Comparison of ENCODE assay signal across 2 cellular contexts in genomic region chr3:98875535-98875934, GRCh38.
TF ChIP-seq lines count a peak whose summit lies in the region.

No MANE protein-coding gene starts in this region.

TF ChIP-seq in IMR-90, 13 proteins besides CTCF, POLR2A, EP300 and RAD21:
- TF ChIP-seq CHD1 (IDR thresholded peaks at IDR 0.05; ENCODE audit: low read depth, low read length) (no peak), BHLHE40 (IDR thresholded peaks at IDR 0.05; ENCODE audit: low read depth, low read length) (no peak), RCOR1 (IDR thresholded peaks at IDR 0.05; ENCODE audit: insufficient replicate concordance, low read length) (no peak), CEBPB (IDR thresholded peaks at IDR 0.05; ENCODE audit: low read depth, low read length) (no peak)

TF ChIP-seq in K562, 482 proteins besides CTCF, POLR2A, EP300 and RAD21 (continues in another document):
- TF ChIP-seq CC2D1A (IDR thresholded peaks at IDR 0.05) (peak; percentile 62; the same call in 1 of the 2 replicates), GTF2E2 (tag; IDR thresholded peaks at IDR 0.05) (no peak), KAT2B (IDR thresholded peaks at IDR 0.05; ENCODE audit: low read depth, low read length) (no peak), ZNF140 (CRISPR knock-in tag; IDR thresholded peaks at IDR 0.05) (no peak), CREB1 (IDR thresholded peaks at IDR 0.05) (peak; percentile 44; the same call in 1 of the 2 replicates), CREB1 (CRISPR knock-in tag; IDR thresholded peaks at IDR 0.05) (no peak), JUND (IDR thresholded peaks at IDR 0.05; ENCODE audit: borderline replicate concordance, low read depth, low read length) (no peak), JUND (tag; IDR thresholded peaks at IDR 0.05; ENCODE audit: borderline replicate concordance, low read depth, low read length) (no peak), TRIM24 (IDR thresholded peaks at IDR 0.05) (peak; percentile 37 to 86; a peak in 3 of 4 replicates), ZNF217 (CRISPR knock-in tag; IDR thresholded peaks at IDR 0.05) (no peak), POLR2AphosphoS5 (IDR thresholded peaks at IDR 0.05; ENCODE audit: control insufficient read depth, insufficient read depth, low read depth, low read length) (peak; percentile 72; the same call in 1 of the 2 replicates), KLF16 (IDR thresholded peaks at IDR 0.05) (peak; percentile 88), NFIC (IDR thresholded peaks at IDR 0.05) (peak; percentile 79), SMAD1 (IDR thresholded peaks at IDR 0.05; ENCODE audit: low read depth, low read length, partially characterized antibody) (no peak), HDAC1 (IDR thresholded peaks at IDR 0.05) (0 out of 4 replicates have a peak, but pooled peaks of 1 of the 2 experiments have one; percentile 41), ZC3H8 (IDR thresholded peaks at IDR 0.05) (no peak), NFXL1 (CRISPR knock-in tag; IDR thresholded peaks at IDR 0.05) (no peak), RNF2 (IDR thresholded peaks at IDR 0.05) (0 out of 2 replicates have a peak, but pooled peaks have one; percentile 16), MNT (conservative IDR thresholded peaks at IDR 0.05) (peak in 1 of 2 experiments; percentile 31; a peak in 1 of 4 replicates), CBFA2T3 (IDR thresholded peaks at IDR 0.05) (peak; percentile 96), TAL1 (IDR thresholded peaks at IDR 0.05) (peak; percentile 85), NCOA6 (IDR thresholded peaks at IDR 0.05) (no peak), PML (IDR thresholded peaks at IDR 0.05; ENCODE audit: low read length) (peak; percentile 76), HOMEZ (CRISPR knock-in tag; IDR thresholded peaks at IDR 0.05) (no peak), IRF2 (CRISPR knock-in tag; IDR thresholded peaks at IDR 0.05) (no peak), MGA (IDR thresholded peaks at IDR 0.05) (peak; percentile 10; the same call in 1 of the 2 replicates), DMBX1 (CRISPR knock-in tag; IDR thresholded peaks at IDR 0.05; ENCODE audit: borderline replicate concordance) (peak; percentile 37; the same call in 1 of the 2 replicates), SMAD4 (CRISPR knock-in tag; conservative IDR thresholded peaks at IDR 0.05) (peak; percentile 33; the same call in 1 of the 2 replicates), NCOR1 (IDR thresholded peaks at IDR 0.05) (peak; percentile 91), ZNF311 (CRISPR knock-in tag; IDR thresholded peaks at IDR 0.05) (peak; percentile 43; the same call in 1 of the 2 replicates), MTF1 (CRISPR knock-in tag; IDR thresholded peaks at IDR 0.05; ENCODE audit: borderline replicate concordance) (no peak), FOSL1 (tag; conservative IDR thresholded peaks at IDR 0.05) (peak; percentile 54), TBL1XR1 (IDR thresholded peaks at IDR 0.05; ENCODE audit: low read length in 2 of 2) (peak in 1 of 2 experiments; percentile 80; a peak in 2 of 4 replicates), RCOR1 (IDR thresholded peaks at IDR 0.05; ENCODE audit: borderline replicate concordance in 1 of 2, low read depth in 2 of 2, low read length in 2 of 2) (peak in 1 of 2 experiments; percentile 43; a peak in 2 of 4 replicates), ZKSCAN8 (CRISPR knock-in tag; IDR thresholded peaks at IDR 0.05) (no peak), PHF20 (IDR thresholded peaks at IDR 0.05; ENCODE audit: partially characterized antibody) (no peak), GATA2 (CRISPR knock-in tag; IDR thresholded peaks at IDR 0.05) (0 out of 2 replicates have a peak, but pooled peaks have one; percentile 29), SMARCA4 (IDR thresholded peaks at IDR 0.05) (peak; percentile 77; the same call in 1 of the 2 replicates), ZNF41 (CRISPR knock-in tag; conservative IDR thresholded peaks at IDR 0.05) (no peak), ID3 (CRISPR knock-in tag; IDR thresholded peaks at IDR 0.05) (no peak), ID3 (tag; IDR thresholded peaks at IDR 0.05) (0 out of 2 replicates have a peak, but pooled peaks have one; percentile 23), ARID3A (IDR thresholded peaks at IDR 0.05; ENCODE audit: borderline replicate concordance, low read depth, low read length) (peak; percentile 66; the same call in 1 of the 2 replicates), ZNF263 (CRISPR knock-in tag; IDR thresholded peaks at IDR 0.05; ENCODE audit: borderline replicate concordance) (no peak), TAF9B (IDR thresholded peaks at IDR 0.05; ENCODE audit: partially characterized antibody) (peak; percentile 5), LEF1 (IDR thresholded peaks at IDR 0.05) (peak; percentile 49; the same call in 1 of the 2 replicates), KDM1A (IDR thresholded peaks at IDR 0.05) (peak; percentile 62 to 65; a peak in 3 of 4 replicates), CBX8 (IDR thresholded peaks at IDR 0.05; ENCODE audit: borderline replicate concordance, extremely low read depth, low read depth, low read length, poor library complexity, severe bottlenecking) (no peak), EHMT2 (IDR thresholded peaks at IDR 0.05) (peak; percentile 63; the same call in 1 of the 2 replicates), NR2C1 (IDR thresholded peaks at IDR 0.05) (no peak), NR2C1 (tag; IDR thresholded peaks at IDR 0.05) (no peak), MEF2A (IDR thresholded peaks at IDR 0.05; ENCODE audit: control insufficient read depth, low read depth, low read length) (peak; percentile 99), SMARCE1 (IDR thresholded peaks at IDR 0.05) (peak; percentile 65; the same call in 1 of the 2 replicates), LCOR (CRISPR knock-in tag; IDR thresholded peaks at IDR 0.05) (0 out of 2 replicates have a peak, but pooled peaks have one; percentile 39), SOX6 (IDR thresholded peaks at IDR 0.05) (peak; percentile 85), SIN3B (IDR thresholded peaks at IDR 0.05; ENCODE audit: low read depth) (no peak), MIER1 (IDR thresholded peaks at IDR 0.05; ENCODE audit: low read depth) (no peak)
